8 cellular contexts compared by ENCODE assay signal in the genomic region with DNA sequence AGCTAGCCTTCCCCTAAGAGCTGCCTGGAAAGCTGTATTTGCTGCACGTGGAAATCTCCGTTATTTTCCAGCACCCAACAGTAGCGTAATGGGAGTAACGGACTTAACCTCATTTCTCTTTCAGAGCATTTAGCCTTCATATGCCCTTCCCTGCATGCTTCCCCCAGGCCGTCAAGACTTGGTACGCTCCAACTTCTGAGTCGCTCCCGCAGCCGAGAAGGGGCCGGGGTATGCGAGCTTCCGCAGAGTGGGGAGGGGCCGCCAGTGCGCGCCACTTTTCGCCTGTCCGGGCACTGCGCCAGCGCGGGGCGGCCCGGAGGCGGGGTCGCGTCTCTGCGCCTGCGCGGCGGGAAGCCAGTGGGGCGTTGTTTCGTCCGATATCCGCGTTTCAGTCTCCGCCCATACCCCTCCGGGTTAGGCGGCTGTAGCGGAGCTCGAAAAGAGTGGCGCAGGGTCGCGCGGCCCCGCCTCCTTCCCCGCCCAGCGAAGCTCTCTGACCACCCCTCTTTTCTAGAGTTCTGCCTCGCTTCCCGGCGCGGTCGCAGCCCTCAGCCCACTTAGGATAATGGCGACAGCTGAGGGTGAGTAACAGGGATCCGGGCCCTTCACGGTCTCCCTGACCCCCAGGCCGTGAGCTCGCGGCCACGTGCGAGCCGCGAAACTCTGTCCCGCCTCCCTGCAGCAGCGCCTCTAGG. TPM values are rescaled to one million over a fixed set of nuclear protein-coding genes. Genes with fewer than 3 reads are reported as not detected.
DNase-seq lines count a peak whose midpoint lies in the region; ATAC-seq and TF ChIP-seq lines count a peak whose summit lies in the region.

A gene with protein sequence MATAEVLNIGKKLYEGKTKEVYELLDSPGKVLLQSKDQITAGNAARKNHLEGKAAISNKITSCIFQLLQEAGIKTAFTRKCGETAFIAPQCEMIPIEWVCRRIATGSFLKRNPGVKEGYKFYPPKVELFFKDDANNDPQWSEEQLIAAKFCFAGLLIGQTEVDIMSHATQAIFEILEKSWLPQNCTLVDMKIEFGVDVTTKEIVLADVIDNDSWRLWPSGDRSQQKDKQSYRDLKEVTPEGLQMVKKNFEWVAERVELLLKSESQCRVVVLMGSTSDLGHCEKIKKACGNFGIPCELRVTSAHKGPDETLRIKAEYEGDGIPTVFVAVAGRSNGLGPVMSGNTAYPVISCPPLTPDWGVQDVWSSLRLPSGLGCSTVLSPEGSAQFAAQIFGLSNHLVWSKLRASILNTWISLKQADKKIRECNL (plus strand): TSS at position 513 of the 695 bp plus-strand sequence. CDS start 53 bp downstream, at position 566.

- H3K23ac ChIP-seq in mesenchymal stem cell (ENCODE audit: low read length in 2 of 2): peak within 1 kb of the TSS in 1 of 2 experiments; percentile 9

- peaks cover 22 to 29% of the 10 kb centered on the region in 2 donors for H3K4me1 Mint-ChIP-seq in effector memory CD8-positive, alpha-beta T cell (ENCODE audit: low read depth in 2 of 2)

- no peak within 1 kb of the TSS for H2BK15ac ChIP-seq in mesenchymal stem cell (ENCODE audit: low read depth, poor library complexity, severe bottlenecking)

- DNase-seq in CMK (ENCODE audit: low read depth) (peak; percentile 85), GM20000 (ENCODE audit: low spot score) (peak; percentile 93), HT-29 (ENCODE audit: low spot score) (peak; percentile 92), NOMO-1 (lab: John Stamatoyannopoulos, UW; ENCODE audit: unreplicated experiment in 2 of 2) (peak; percentile 92 to 94), mesenchymal stem cell (peak; percentile 96)
- DNase-seq in activated CD8-positive, alpha-beta memory T cell treated with anti-CD3 and anti-CD28 coated beads for 4 hours (ENCODE audit: low read depth in 2 of 2): peak; percentile 91
- DNase-seq in effector memory CD8-positive, alpha-beta T cell: peak; percentile 96 to 99 (median 99)
- peak; percentile 97 for DNase-seq in stimulated activated CD8-positive, alpha-beta memory T cell treated with anti-CD3 and anti-CD28 coated beads, Interleukin-12 subunit alpha, Interleukin-12 subunit beta, amount 100 ng/mL, for 4 hours (ENCODE audit: low read depth)

- H3K9me3 Mint-ChIP-seq in effector memory CD8-positive, alpha-beta T cell: no peaks in the 10 kb centered on the region

- no peak within 1 kb of the TSS for H2AK5ac ChIP-seq in mesenchymal stem cell (ENCODE audit: low read length, severe bottlenecking)

- no peaks in the 10 kb centered on the region for H3K9me3 ChIP-seq in mesenchymal stem cell (ENCODE audit: control insufficient read depth, low read length)

- no peaks in the 10 kb centered on the region for H3K79me1 ChIP-seq in mesenchymal stem cell (replicated peaks; ENCODE audit: low read length, poor library complexity, severe bottlenecking)

- H2AFZ ChIP-seq in mesenchymal stem cell (ENCODE audit: low read depth, low read length): peak within 1 kb of the TSS; percentile 98

- peaks cover 19% of the 10 kb centered on the region for H3K36me3 Mint-ChIP-seq in effector memory CD8-positive, alpha-beta T cell (ENCODE audit: insufficient read depth)

- H3K27me3 ChIP-seq in mesenchymal stem cell (ENCODE audit: control insufficient read depth in 1 of 2, insufficient read depth in 1 of 2, low read length in 2 of 2): no peaks in the 10 kb centered on the region

- peak within 1 kb of the TSS; percentile 95 for H3K9ac ChIP-seq in mesenchymal stem cell (ENCODE audit: low read length)

- peak within 1 kb of the TSS; percentile 77 to 80 for H3K27ac Mint-ChIP-seq in effector memory CD8-positive, alpha-beta T cell

- H4K8ac ChIP-seq in mesenchymal stem cell (ENCODE audit: low read length): peak within 1 kb of the TSS; percentile 77

- peak within 1 kb of the TSS; percentile 96 for H3K27ac ChIP-seq in mesenchymal stem cell (ENCODE audit: low read length, poor library complexity, severe bottlenecking)

- no peak within 1 kb of the TSS for H2BK120ac ChIP-seq in mesenchymal stem cell (ENCODE audit: low read depth, low read length)

- ATAC-seq in effector memory CD8-positive, alpha-beta T cell (replicated peaks): peak; percentile 70

- H2BK5ac ChIP-seq in mesenchymal stem cell (ENCODE audit: low read depth, low read length, poor library complexity, severe bottlenecking): peak within 1 kb of the TSS; percentile 50

- peaks cover 0 to 1% of the 10 kb centered on the region in 2 experiments for H3K36me3 ChIP-seq in mesenchymal stem cell (ENCODE audit: control insufficient read depth in 1 of 2, insufficient read depth in 2 of 2, low read depth in 1 of 2, low read length in 2 of 2)

- peak within 1 kb of the TSS; percentile 86 to 87 for H3K4me3 Mint-ChIP-seq in effector memory CD8-positive, alpha-beta T cell

- peak within 1 kb of the TSS in 1 of 2 experiments; percentile 73 for H3K4ac ChIP-seq in mesenchymal stem cell (ENCODE audit: low read depth in 1 of 2, low read length in 2 of 2)

- H3K18ac ChIP-seq in mesenchymal stem cell (ENCODE audit: low read depth in 1 of 2, low read length in 2 of 2): peak within 1 kb of the TSS; percentile 88 to 98

- TF ChIP-seq CTCF in GM20000 (IDR thresholded peaks at IDR 0.05; ENCODE audit: extremely low read depth, missing control alignments): no peak

- 1% methylated on average over 54 of the region's 63 CpGs for WGBS in mesenchymal stem cell

- no peaks in the 10 kb centered on the region for H3K27me3 Mint-ChIP-seq in effector memory CD8-positive, alpha-beta T cell

- peak within 1 kb of the TSS in 1 of 2 experiments; percentile 70 for H2BK12ac ChIP-seq in mesenchymal stem cell (ENCODE audit: low read length in 2 of 2)

- H3K14ac ChIP-seq in mesenchymal stem cell (ENCODE audit: low read length in 2 of 2): peak within 1 kb of the TSS; percentile 58 to 85

- peak within 1 kb of the TSS; percentile 95 for H4K91ac ChIP-seq in mesenchymal stem cell (ENCODE audit: low read length)

- peaks cover 8% of the 10 kb centered on the region for H3K4me1 ChIP-seq in mesenchymal stem cell (ENCODE audit: control insufficient read depth, insufficient read depth, low read depth, low read length)

- H3K4me2 ChIP-seq in mesenchymal stem cell (ENCODE audit: low read length, poor library complexity, severe bottlenecking): peak within 1 kb of the TSS; percentile 88

- peak within 1 kb of the TSS; percentile 79 to 97 for H3K4me3 ChIP-seq in mesenchymal stem cell (ENCODE audit: insufficient read depth in 1 of 2, low read depth in 1 of 2, low read length in 2 of 2)

RNA-seq across cellular contexts. Expression of the gene that starts here (rescaled TPM):
- total RNA-seq in HT-29 (2014; rRNA removed; shearing (Covaris generic)): 68.2 and 71.0 TPM in 2 replicates
- polyA plus RNA-seq in mesenchymal stem cell (2013, experiment 1 of 2): 65.7 TPM
- polyA plus RNA-seq in mesenchymal stem cell (2013, experiment 2 of 2): 67.3 TPM

Comparison
In these comparisons a context has a peak if more than half of its experiments do, and no peak if none do; other contexts are left out.
1. Peak in every context shown above with its lines: DNase-seq, ATAC-seq, H3K4me3 ChIP-seq and H3K27ac ChIP-seq.